In genomic region chr1:120941836-120942222, GRCh38 we compare ENCODE assay signal across 8 cellular contexts. TPM values are rescaled to one million over a fixed set of nuclear protein-coding genes. Genes with fewer than 3 reads are reported as not detected.
DNase-seq lines count a peak whose midpoint lies in the region; ATAC-seq and TF ChIP-seq lines count a peak whose summit lies in the region.
"Not testable (repeated sequence)": the region's sequence is repeated elsewhere in the genome, so short reads cannot be mapped to it uniquely, and the experiment has no call there.

No MANE protein-coding gene starts in this region.

- H3K27me3 ChIP-seq in HAP-1 (ENCODE audit: low read depth); dorsolateral prefrontal cortex; right atrium auricular region; naive thymus-derived CD4-positive, alpha-beta T cell (ENCODE audit: control insufficient read depth in 2 of 2, insufficient read depth in 2 of 2, low read length in 2 of 2): not testable (repeated sequence)

- CTCF ChIA-PET in T-cell (lab: Charles Lee); naive thymus-derived CD4-positive, alpha-beta T cell (lab: Charles Lee): not testable (repeated sequence)

- H3K27me3 Mint-ChIP-seq in T-cell; naive thymus-derived CD4-positive, alpha-beta T cell: not testable (repeated sequence)

- H3K4me1 Mint-ChIP-seq in T-cell, result peaks cover 28 to 40% (median 29%) of the 10 kb centered on the region in 3 donors
- peaks cover 5 to 39% (median 17%) of the 10 kb centered on the region in 7 donors for H3K4me1 Mint-ChIP-seq in naive thymus-derived CD4-positive, alpha-beta T cell
- peaks cover 27% of the 10 kb centered on the region for H3K4me1 Mint-ChIP-seq in stimulated activated effector memory CD8-positive, alpha-beta T cell treated with anti-CD3 and anti-CD28 coated beads, Interleukin-12 subunit alpha, Interleukin-12 subunit beta, amount 100 ng/mL, for 72 hours

- in situ Hi-C loops in HAP-1 (cut with MboI; ENCODE audit: low sequenced_read_pairs), result not testable (repeated sequence)

- peak overlapping the region; percentile 100 for H3K27ac Mint-ChIP-seq in T-cell
- H3K27ac Mint-ChIP-seq in naive thymus-derived CD4-positive, alpha-beta T cell, result peak overlapping the region; percentile 95 to 100 (median 100)
- peak overlapping the region; percentile 100 for H3K27ac Mint-ChIP-seq in stimulated activated effector memory CD8-positive, alpha-beta T cell treated with anti-CD3 and anti-CD28 coated beads, Interleukin-12 subunit alpha, Interleukin-12 subunit beta, amount 100 ng/mL, for 72 hours

- H3K27ac ChIP-seq in dorsolateral prefrontal cortex (peak overlapping the region in 23 of 59 donors; percentile 10 to 86 (median 58)), right atrium auricular region (peak overlapping the region in 1 of 2 donors; percentile 64)
- H3K27ac ChIP-seq in naive thymus-derived CD4-positive, alpha-beta T cell (ENCODE audit: low read depth, low read length), result peak overlapping the region; percentile 95

- POLR2A ChIA-PET in T-cell (lab: Charles Lee), result interaction anchor here in 1 of 2 donors (0.7 to 1.1 kb wide), 2 partner anchors 91 to 542 kb away, joined by 3 to 9 read pairs; no protein-coding TSS in a partner anchor
- POLR2A ChIA-PET in naive thymus-derived CD4-positive, alpha-beta T cell (lab: Charles Lee), result interaction anchor here (1.0 kb wide), 1 partner anchor 91 kb away, joined by 7 read pairs; no protein-coding TSS in a partner anchor

- H3K4me1 ChIP-seq in HAP-1; right atrium auricular region; naive thymus-derived CD4-positive, alpha-beta T cell (ENCODE audit: control insufficient read depth in 2 of 2, insufficient read depth in 2 of 2, low read length in 2 of 2): not testable (repeated sequence)

- H3K4me3 ChIP-seq in AG10803 (ENCODE audit: low read length) (peak overlapping the region; percentile 51), HAP-1 (peak overlapping the region; percentile 37), dorsolateral prefrontal cortex (peak overlapping the region in 57 of 59 donors; percentile 19 to 72 (median 57)), right atrium auricular region (peak overlapping the region; percentile 36 to 49)
- H3K4me3 ChIP-seq in naive thymus-derived CD4-positive, alpha-beta T cell (ENCODE audit: low read length), result peak overlapping the region; percentile 66

- intact Hi-C loops in dorsolateral prefrontal cortex (cut with DNase I); naive thymus-derived CD4-positive, alpha-beta T cell (cut with micrococcal nuclease): not testable (repeated sequence)

- H3K4me3 Mint-ChIP-seq in T-cell, result peak overlapping the region; percentile 86 to 91 (median 91)
- peak overlapping the region; percentile 80 to 98 (median 94) for H3K4me3 Mint-ChIP-seq in naive thymus-derived CD4-positive, alpha-beta T cell
- H3K4me3 Mint-ChIP-seq in stimulated activated effector memory CD8-positive, alpha-beta T cell treated with anti-CD3 and anti-CD28 coated beads, Interleukin-12 subunit alpha, Interleukin-12 subunit beta, amount 100 ng/mL, for 72 hours, result peak overlapping the region; percentile 84

- peak; percentile 42 to 46 (median 43) for ATAC-seq in T-cell (replicated peaks in 1 of 4)
- peak; percentile 50 for ATAC-seq in naive thymus-derived CD4-positive, alpha-beta T cell
- ATAC-seq in stimulated activated effector memory CD8-positive, alpha-beta T cell treated with anti-CD3 and anti-CD28 coated beads, Interleukin-12 subunit alpha, Interleukin-12 subunit beta, amount 100 ng/mL, for 72 hours, result peak; percentile 17

- H3K9me3 Mint-ChIP-seq in T-cell; naive thymus-derived CD4-positive, alpha-beta T cell; stimulated activated effector memory CD8-positive, alpha-beta T cell treated with anti-CD3 and anti-CD28 coated beads, Interleukin-12 subunit alpha, Interleukin-12 subunit beta, amount 100 ng/mL, for 72 hours: not testable (repeated sequence)

- not testable (repeated sequence) for H3K36me3 Mint-ChIP-seq in T-cell; naive thymus-derived CD4-positive, alpha-beta T cell
- H3K36me3 Mint-ChIP-seq in stimulated activated effector memory CD8-positive, alpha-beta T cell treated with anti-CD3 and anti-CD28 coated beads, Interleukin-12 subunit alpha, Interleukin-12 subunit beta, amount 100 ng/mL, for 72 hours, result peaks cover 13% of the 10 kb centered on the region

- H3K36me3 ChIP-seq in HAP-1 (replicated peaks); right atrium auricular region; naive thymus-derived CD4-positive, alpha-beta T cell (ENCODE audit: control insufficient read depth in 2 of 3, insufficient read depth in 3 of 3, low read length in 3 of 3): not testable (repeated sequence)

- not testable (repeated sequence) for DNase-seq in AG10803 (ENCODE audit: low read depth); HAP-1 (ENCODE audit: low spot score in 2 of 2); dorsolateral prefrontal cortex; right atrium auricular region (ENCODE audit: low spot score); stimulated activated effector memory CD8-positive, alpha-beta T cell treated with anti-CD3 and anti-CD28 coated beads, Interleukin-12 subunit alpha, Interleukin-12 subunit beta, amount 100 ng/mL, for 72 hours (ENCODE audit: low spot score in 2 of 2)
- peak in 23 of 34 experiments; percentile 12 to 69 (median 52) for DNase-seq in T-cell
- DNase-seq in activated gamma-delta T cell treated with Interleukin-2 at 50 U/mL for 16 hours, result peak; percentile 32
- peak in 6 of 9 donors; percentile 22 to 80 (median 76) for DNase-seq in naive thymus-derived CD4-positive, alpha-beta T cell

- H3K9me3 ChIP-seq in HAP-1; right atrium auricular region; naive thymus-derived CD4-positive, alpha-beta T cell (ENCODE audit: control insufficient read depth in 2 of 3, low read length in 3 of 3): not testable (repeated sequence)

- not testable (repeated sequence) for TF ChIP-seq CTCF in AG10803 (conservative IDR thresholded peaks at IDR 0.05; ENCODE audit: low read length); dorsolateral prefrontal cortex (IDR thresholded peaks at IDR 0.05 in 54 of 56, conservative IDR thresholded peaks at IDR 0.05 in 2 of 56; ENCODE audit: low read depth in 1 of 56, partially characterized antibody in 56 of 56); right atrium auricular region (IDR thresholded peaks at IDR 0.05)

RNA-seq across cellular contexts. Expression of gene PPIAL4A, which starts 52.3 kb away (rescaled TPM):
- total RNA-seq in T-cell (not detected), dorsolateral prefrontal cortex (1 to 10 TPM in 1 of 120 experiments, not detected in 119; 1.2 TPM), right atrium auricular region (not detected)
- 1 to 10 TPM in 1 of 5 experiments, under 1 TPM in 1, not detected in 3; 0.95 to 1.3 TPM for total RNA-seq in naive thymus-derived CD4-positive, alpha-beta T cell
- polyA plus RNA-seq in naive thymus-derived CD4-positive, alpha-beta T cell, result not detected
